In the genomic region with DNA sequence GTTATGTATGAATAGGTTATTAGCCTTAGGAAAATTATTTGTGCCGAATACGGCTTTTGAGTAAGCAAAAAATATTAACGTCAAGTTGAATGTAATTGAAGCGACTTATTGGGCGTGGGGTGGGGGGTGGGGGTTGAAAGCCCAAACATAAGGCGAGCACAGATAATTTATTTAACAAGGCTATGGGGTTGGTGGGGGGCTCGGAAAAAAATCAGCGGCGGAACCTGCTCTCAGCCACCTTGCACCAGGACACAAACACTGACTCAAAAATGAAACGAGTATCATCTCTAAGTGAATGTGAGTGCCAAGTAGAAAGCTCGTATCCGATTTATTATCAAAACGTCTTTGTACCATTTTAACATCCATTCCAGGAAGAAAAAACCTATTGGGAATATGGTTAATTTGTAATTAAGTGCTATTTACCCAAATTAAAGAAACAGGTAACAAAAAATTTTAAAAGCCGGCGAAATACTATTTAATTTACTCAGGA, we compare ENCODE assay signal across 8 cellular contexts. TPM values are rescaled to one million over a fixed set of nuclear protein-coding genes. Genes with fewer than 3 reads are reported as not detected.
DNase-seq lines count a peak whose midpoint lies in the region; ATAC-seq and TF ChIP-seq lines count a peak whose summit lies in the region.

No MANE protein-coding gene starts in this region.

- peaks cover 5% of the 10 kb centered on the region for H3K36me3 Mint-ChIP-seq in activated T-cell treated with anti-CD3 and anti-CD28 coated beads, Interleukin-2, amount 50 U/mL, for 24 hours (ENCODE audit: low read depth)

- H3K27me3 ChIP-seq in left ventricle myocardium inferior (ENCODE audit: low read depth) = no peaks in the 10 kb centered on the region

- no peaks in the 10 kb centered on the region for H3K27me3 Mint-ChIP-seq in activated T-cell treated with anti-CD3 and anti-CD28 coated beads, Interleukin-2, amount 50 U/mL, for 24 hours

- ATAC-seq in GM19328 (IDR thresholded peaks at IDR 0.05; ENCODE audit: unreplicated experiment) (no peak), HG02571 (IDR thresholded peaks at IDR 0.05; ENCODE audit: unreplicated experiment) (no peak)

- H3K4me3 ChIP-seq in left ventricle myocardium inferior (peak overlapping the region; percentile 91), skeletal muscle cell (ENCODE audit: low read depth, low read length) (peak overlapping the region; percentile 82)

- H3K4me1 ChIP-seq in left ventricle myocardium inferior = peaks cover 23% of the 10 kb centered on the region

- DNase-seq in activated T-cell treated with anti-CD3 and anti-CD28 coated beads, Interleukin-2, amount 50 U/mL, for 24 hours = no peak
- no peak for DNase-seq in activated T-cell treated with anti-CD3 and anti-CD28 coated beads, Interleukin-2, amount 50 U/mL, for 1 hour
- DNase-seq in left ventricle myocardium inferior = no peak
- no peak for DNase-seq in skeletal muscle cell (ENCODE audit: low read depth)
- DNase-seq in OCI-M2 (lab: John Stamatoyannopoulos, UW; ENCODE audit: unreplicated experiment) = no peak

- intact Hi-C loops in left ventricle myocardium inferior (cut with micrococcal nuclease) = no loop called here

- H3K27ac ChIP-seq in VCaP (peak overlapping the region; percentile 96), left ventricle myocardium inferior (replicated peaks) (peak overlapping the region; percentile 98)

- H3K36me3 ChIP-seq in left ventricle myocardium inferior = no peaks in the 10 kb centered on the region

- TF ChIP-seq CTCF in VCaP (conservative IDR thresholded peaks at IDR 0.05) = no peak
- no peak for TF ChIP-seq CTCF in left ventricle myocardium inferior (IDR thresholded peaks at IDR 0.05; ENCODE audit: borderline replicate concordance)

- peak overlapping the region; percentile 93 for H3K27ac Mint-ChIP-seq in activated T-cell treated with anti-CD3 and anti-CD28 coated beads, Interleukin-2, amount 50 U/mL, for 24 hours

- peak overlapping the region; percentile 79 for H3K4me3 Mint-ChIP-seq in activated T-cell treated with anti-CD3 and anti-CD28 coated beads, Interleukin-2, amount 50 U/mL, for 24 hours

- no peaks in the 10 kb centered on the region for H3K9me3 ChIP-seq in left ventricle myocardium inferior (replicated peaks)

- H3K9me3 Mint-ChIP-seq in activated T-cell treated with anti-CD3 and anti-CD28 coated beads, Interleukin-2, amount 50 U/mL, for 24 hours = no peaks in the 10 kb centered on the region

- peaks cover 21% of the 10 kb centered on the region for H3K4me1 Mint-ChIP-seq in activated T-cell treated with anti-CD3 and anti-CD28 coated beads, Interleukin-2, amount 50 U/mL, for 24 hours (ENCODE audit: low read depth)

RNA-seq across cellular contexts. Expression of gene LARP1B, which starts 0.9 kb away (rescaled TPM):
- total RNA-seq in left ventricle myocardium inferior = 16.1 TPM
